ENCODE assay signal across 23 cellular contexts in genomic region chr6:133555726-133556125, GRCh38.
"Had no signal": no experiment of that assay in that cellular context is flagged by ENCODE, and none has a peak within 500 bp of the region (broad histone marks: within the 10 kb centered on the region; RNA-seq: fewer than 3 reads in every experiment).

No MANE protein-coding gene starts in this region.

- ATAC-seq: esophagus mucosa, gastrocnemius medialis, heart right ventricle, pancreas, psoas muscle had no signal

- H3K4me1 ChIP-seq: pancreas had no signal

- H3K27me3 ChIP-seq: gastrocnemius medialis, heart right ventricle, pancreas, sigmoid colon, stomach, transverse colon had no signal

- H3K36me3 Mint-ChIP-seq: naive B cell had no signal

- H3K27ac ChIP-seq: gastrocnemius medialis, heart right ventricle, pancreas, psoas muscle, sigmoid colon, skin epidermis, stomach, thoracic aorta, transverse colon had no signal

- H3K36me3 ChIP-seq: gastrocnemius medialis, heart right ventricle, pancreas, sigmoid colon, stomach, thoracic aorta, transverse colon had no signal

- H3K27ac Mint-ChIP-seq: naive B cell had no signal

- H3K4me3 Mint-ChIP-seq: naive B cell had no signal

- FAIRE-seq: endometrium, islet of Langerhans, pancreas had no signal

- H3K4me1 Mint-ChIP-seq: naive B cell had no signal

- H3K9me3 ChIP-seq: pancreas, psoas muscle had no signal

- H3K4me3 ChIP-seq: gastrocnemius medialis, heart right ventricle, pancreas, psoas muscle, sigmoid colon, skin epidermis, stomach, thoracic aorta, transverse colon had no signal

- DNase-seq: effector memory CD4-positive, alpha-beta T cell; gastrocnemius medialis; heart right ventricle; hypothalamus; kidney glomerular epithelial cell; mesendoderm; naive B cell; occipital lobe; pancreas; psoas muscle; retina; sigmoid colon; stimulated activated CD4-positive, alpha-beta T cell treated with anti-CD3 and anti-CD28 coated beads, Interleukin-2, amount 100 ng/mL, for 24 hours; stimulated activated CD4-positive, alpha-beta T cell treated with anti-CD3 and anti-CD28 coated beads, Interleukin-4, amount 100 ng/mL, for 4 hours; stimulated activated naive CD4-positive, alpha-beta T cell; stomach; substantia nigra; transverse colon had no signal
